ENCODE assay signal across 15 cellular contexts in genomic region chrX:57951666-57952319, GRCh38. TPM values are rescaled to one million over a fixed set of nuclear protein-coding genes. Genes with fewer than 3 reads are reported as not detected.
DNase-seq lines count a peak whose midpoint lies in the region; ATAC-seq and TF ChIP-seq lines count a peak whose summit lies in the region.
"Had no signal": no experiment of that assay in that cellular context is flagged by ENCODE, and none has a peak within 500 bp of the region (broad histone marks: within the 10 kb centered on the region; RNA-seq: fewer than 3 reads in every experiment).

No MANE protein-coding gene starts in this region.

- intact Hi-C loops in mucosa of descending colon (cut with DNase I, micrococcal nuclease) = no loop called here

- H3K36me3 ChIP-seq in mucosa of descending colon (ENCODE audit: low read depth) = no peaks in the 10 kb centered on the region
- H3K36me3 ChIP-seq: MG63, ovary had no signal

- no peak for TF ChIP-seq CTCF in mucosa of descending colon (IDR thresholded peaks at IDR 0.05)

- H3K4me3 ChIP-seq in mucosa of descending colon = no peak overlapping the region
- H3K4me3 ChIP-seq: MG63, ovary had no signal

- H3K4me1 ChIP-seq in mucosa of descending colon (ENCODE audit: low read depth) = no peaks in the 10 kb centered on the region

- DNase-seq in CMK (ENCODE audit: low read depth) (peak; percentile 43), UCSD-AML1 (lab: John Stamatoyannopoulos, UW; ENCODE audit: unreplicated experiment) (peak; percentile 63), mucosa of descending colon (peak; percentile 4 to 43 (median 15)), ACHN (no peak), anterior cingulate cortex (lab: John Stamatoyannopoulos, UW) (no peak), inferior parietal cortex (ENCODE audit: extremely low spot score) (no peak)
- DNase-seq: activated CD4-positive, alpha-beta T cell treated with anti-CD3 and anti-CD28 coated beads for 1 hour; AML-193; mammary epithelial cell; NCI-H526 treated with DMSO at 0.1 percent for 48 hours had no signal

- no peaks in the 10 kb centered on the region for H3K9me3 ChIP-seq in mucosa of descending colon
- H3K9me3 ChIP-seq: MG63, ovary had no signal

- ATAC-seq in HG02943 (IDR thresholded peaks at IDR 0.05; ENCODE audit: low read depth, unreplicated experiment) = peak; percentile 73
- peak; percentile 45 for ATAC-seq in mucosa of descending colon
- no peak for ATAC-seq in GM18867 (IDR thresholded peaks at IDR 0.05; ENCODE audit: unreplicated experiment)
- ATAC-seq: stimulated activated effector memory CD8-positive, alpha-beta T cell treated with anti-CD3 and anti-CD28 coated beads, Interleukin-12 subunit alpha, Interleukin-12 subunit beta, amount 100 ng/mL, for 72 hours had no signal

- in situ Hi-C loops in ACHN (cut with HindIII; ENCODE audit: low pct_ligation_motif_present, low pct_unique_long_range_greater_than_20kb, low sequenced_read_pairs) = no loop called here

RNA-seq across cellular contexts. Expression of gene ZXDA, which starts 41.5 kb away (rescaled TPM):
- 1 to 10 TPM; 3.5 to 6.6 (median 5.5) TPM for total RNA-seq in mucosa of descending colon

Comparison
In these comparisons a context has a peak if more than half of its experiments do, and no peak if none do; other contexts are left out.
1. DNase-seq: peak in CMK (single experiment), UCSD-AML1 (single experiment) and mucosa of descending colon (3 of 3); none in ACHN (single experiment), anterior cingulate cortex (0 of 58) and inferior parietal cortex (single experiment).